In genomic region chr22:21666786-21667185, GRCh38 we compare ENCODE assay signal across 2 cellular contexts.
TF ChIP-seq lines count a peak whose summit lies in the region.

No MANE protein-coding gene starts in this region.

TF ChIP-seq in GM23338, 12 proteins besides CTCF, POLR2A, EP300 and RAD21 (continued from another document):
- TF ChIP-seq ZNF462 (CRISPR knock-in tag; IDR thresholded peaks at IDR 0.05) = no peak
- TF ChIP-seq JUNB (IDR thresholded peaks at IDR 0.05; ENCODE audit: unreplicated experiment) = no peak
- no peak for TF ChIP-seq ZNF331 (CRISPR knock-in tag; IDR thresholded peaks at IDR 0.05; ENCODE audit: low read depth)

TF ChIP-seq in SK-N-SH, 30 proteins besides CTCF, POLR2A, EP300 and RAD21 (continued from another document):
- TF ChIP-seq, protein P1, sequence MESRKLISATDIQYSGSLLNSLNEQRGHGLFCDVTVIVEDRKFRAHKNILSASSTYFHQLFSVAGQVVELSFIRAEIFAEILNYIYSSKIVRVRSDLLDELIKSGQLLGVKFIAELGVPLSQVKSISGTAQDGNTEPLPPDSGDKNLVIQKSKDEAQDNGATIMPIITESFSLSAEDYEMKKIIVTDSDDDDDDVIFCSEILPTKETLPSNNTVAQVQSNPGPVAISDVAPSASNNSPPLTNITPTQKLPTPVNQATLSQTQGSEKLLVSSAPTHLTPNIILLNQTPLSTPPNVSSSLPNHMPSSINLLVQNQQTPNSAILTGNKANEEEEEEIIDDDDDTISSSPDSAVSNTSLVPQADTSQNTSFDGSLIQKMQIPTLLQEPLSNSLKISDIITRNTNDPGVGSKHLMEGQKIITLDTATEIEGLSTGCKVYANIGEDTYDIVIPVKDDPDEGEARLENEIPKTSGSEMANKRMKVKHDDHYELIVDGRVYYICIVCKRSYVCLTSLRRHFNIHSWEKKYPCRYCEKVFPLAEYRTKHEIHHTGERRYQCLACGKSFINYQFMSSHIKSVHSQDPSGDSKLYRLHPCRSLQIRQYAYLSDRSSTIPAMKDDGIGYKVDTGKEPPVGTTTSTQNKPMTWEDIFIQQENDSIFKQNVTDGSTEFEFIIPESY (IDR thresholded peaks at IDR 0.05; ENCODE audit: borderline replicate concordance, low read depth) = no peak
- TF ChIP-seq GABPA (IDR thresholded peaks at IDR 0.05; ENCODE audit: low read depth) = no peak
- no peak for TF ChIP-seq IRF3 (IDR thresholded peaks at IDR 0.05; ENCODE audit: low read depth, low read length)
- no peak for TF ChIP-seq CHD2 (IDR thresholded peaks at IDR 0.05; ENCODE audit: low read length, partially characterized antibody)
- TF ChIP-seq RXRA (IDR thresholded peaks at IDR 0.05; ENCODE audit: borderline replicate concordance, low read depth) = no peak
- TF ChIP-seq EZH2phosphoT487 (IDR thresholded peaks at IDR 0.05; ENCODE audit: borderline replicate concordance, low read depth) = no peak
- no peak for TF ChIP-seq REST (IDR thresholded peaks at IDR 0.05; ENCODE audit: low read depth, low read length)
- no peak for TF ChIP-seq TCF12 (IDR thresholded peaks at IDR 0.05)
- no peak for TF ChIP-seq RFX5 (IDR thresholded peaks at IDR 0.05; ENCODE audit: low read length)
- TF ChIP-seq POLR2AphosphoS5 (IDR thresholded peaks at IDR 0.05; ENCODE audit: low read depth, low read length) = no peak
- no peak for TF ChIP-seq NFIC (IDR thresholded peaks at IDR 0.05; ENCODE audit: borderline replicate concordance)
- no peak for TF ChIP-seq MXI1 (IDR thresholded peaks at IDR 0.05; ENCODE audit: low read depth, low read length)
